Comparison of ENCODE assay signal across 1 cellular context in the genomic region with DNA sequence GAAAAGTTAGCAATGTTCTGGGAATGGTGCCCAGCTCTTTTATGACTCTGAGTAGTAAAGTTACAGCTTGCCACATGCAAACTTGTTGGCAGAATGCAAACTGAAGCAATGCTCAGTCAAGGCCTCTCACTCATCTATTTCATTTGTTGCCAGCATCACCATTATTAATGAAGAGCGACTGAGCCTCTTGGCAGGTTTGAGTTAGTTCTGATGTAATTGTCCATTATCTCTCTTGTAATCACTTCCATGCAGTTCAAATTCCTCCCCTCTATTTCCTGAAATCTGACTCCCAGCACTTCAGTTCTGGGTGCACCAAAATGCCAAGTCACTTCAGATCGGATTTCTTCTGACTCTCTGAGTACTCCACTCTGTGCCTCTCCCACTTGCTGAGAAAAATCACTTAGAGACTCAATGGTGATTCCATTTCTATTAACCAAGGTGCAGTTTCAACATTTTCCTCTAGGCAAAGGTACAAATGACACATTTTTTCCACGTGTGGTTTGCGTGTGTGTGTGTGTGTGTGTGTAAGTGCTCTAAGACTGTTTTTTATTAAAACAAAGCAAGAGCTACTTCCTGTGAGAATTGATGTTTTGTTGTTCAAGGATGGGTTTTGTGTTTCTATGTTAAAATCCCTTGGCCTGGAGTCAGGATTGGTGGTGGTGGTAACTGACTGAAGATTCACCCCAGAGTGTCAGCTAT.
A peak's percentile ranks its signal among the peaks of the same experiment; 100 is the strongest.
TF ChIP-seq lines count a peak whose summit lies in the region.

No MANE protein-coding gene starts in this region.

TF ChIP-seq in K562, 482 proteins besides CTCF, POLR2A, EP300 and RAD21 (continued from another document):
- no peak for TF ChIP-seq KDM5B (IDR thresholded peaks at IDR 0.05; ENCODE audit: insufficient replicate concordance, low read depth, low read length)
- peak in 1 of 2 experiments; percentile 94; a peak in 2 of 4 replicates for TF ChIP-seq RCOR1 (IDR thresholded peaks at IDR 0.05; ENCODE audit: borderline replicate concordance in 1 of 2, low read depth in 2 of 2, low read length in 2 of 2)
- TF ChIP-seq CEBPG (CRISPR knock-in tag; IDR thresholded peaks at IDR 0.05), result no peak
- peak; percentile 42 to 56; a peak in 3 of 4 replicates for TF ChIP-seq CEBPG (tag; conservative IDR thresholded peaks at IDR 0.05 in 1 of 2, IDR thresholded peaks at IDR 0.05 in 1 of 2)
- TF ChIP-seq PRMT5 (CRISPR knock-in tag; IDR thresholded peaks at IDR 0.05), result no peak
- TF ChIP-seq CREB1 (IDR thresholded peaks at IDR 0.05), result no peak
- TF ChIP-seq CREB1 (CRISPR knock-in tag; IDR thresholded peaks at IDR 0.05), result no peak
- no peak for TF ChIP-seq GABPB2 (CRISPR knock-in tag; conservative IDR thresholded peaks at IDR 0.05)
- TF ChIP-seq, protein P1, sequence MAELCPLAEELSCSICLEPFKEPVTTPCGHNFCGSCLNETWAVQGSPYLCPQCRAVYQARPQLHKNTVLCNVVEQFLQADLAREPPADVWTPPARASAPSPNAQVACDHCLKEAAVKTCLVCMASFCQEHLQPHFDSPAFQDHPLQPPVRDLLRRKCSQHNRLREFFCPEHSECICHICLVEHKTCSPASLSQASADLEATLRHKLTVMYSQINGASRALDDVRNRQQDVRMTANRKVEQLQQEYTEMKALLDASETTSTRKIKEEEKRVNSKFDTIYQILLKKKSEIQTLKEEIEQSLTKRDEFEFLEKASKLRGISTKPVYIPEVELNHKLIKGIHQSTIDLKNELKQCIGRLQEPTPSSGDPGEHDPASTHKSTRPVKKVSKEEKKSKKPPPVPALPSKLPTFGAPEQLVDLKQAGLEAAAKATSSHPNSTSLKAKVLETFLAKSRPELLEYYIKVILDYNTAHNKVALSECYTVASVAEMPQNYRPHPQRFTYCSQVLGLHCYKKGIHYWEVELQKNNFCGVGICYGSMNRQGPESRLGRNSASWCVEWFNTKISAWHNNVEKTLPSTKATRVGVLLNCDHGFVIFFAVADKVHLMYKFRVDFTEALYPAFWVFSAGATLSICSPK (IDR thresholded peaks at IDR 0.05; ENCODE audit: borderline replicate concordance), result no peak
- TF ChIP-seq, protein P2, sequence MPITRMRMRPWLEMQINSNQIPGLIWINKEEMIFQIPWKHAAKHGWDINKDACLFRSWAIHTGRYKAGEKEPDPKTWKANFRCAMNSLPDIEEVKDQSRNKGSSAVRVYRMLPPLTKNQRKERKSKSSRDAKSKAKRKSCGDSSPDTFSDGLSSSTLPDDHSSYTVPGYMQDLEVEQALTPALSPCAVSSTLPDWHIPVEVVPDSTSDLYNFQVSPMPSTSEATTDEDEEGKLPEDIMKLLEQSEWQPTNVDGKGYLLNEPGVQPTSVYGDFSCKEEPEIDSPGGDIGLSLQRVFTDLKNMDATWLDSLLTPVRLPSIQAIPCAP (CRISPR knock-in tag; IDR thresholded peaks at IDR 0.05; ENCODE audit: borderline replicate concordance), result no peak
- no peak for TF ChIP-seq CHCHD3 (CRISPR knock-in tag; IDR thresholded peaks at IDR 0.05)
- TF ChIP-seq, protein P3, sequence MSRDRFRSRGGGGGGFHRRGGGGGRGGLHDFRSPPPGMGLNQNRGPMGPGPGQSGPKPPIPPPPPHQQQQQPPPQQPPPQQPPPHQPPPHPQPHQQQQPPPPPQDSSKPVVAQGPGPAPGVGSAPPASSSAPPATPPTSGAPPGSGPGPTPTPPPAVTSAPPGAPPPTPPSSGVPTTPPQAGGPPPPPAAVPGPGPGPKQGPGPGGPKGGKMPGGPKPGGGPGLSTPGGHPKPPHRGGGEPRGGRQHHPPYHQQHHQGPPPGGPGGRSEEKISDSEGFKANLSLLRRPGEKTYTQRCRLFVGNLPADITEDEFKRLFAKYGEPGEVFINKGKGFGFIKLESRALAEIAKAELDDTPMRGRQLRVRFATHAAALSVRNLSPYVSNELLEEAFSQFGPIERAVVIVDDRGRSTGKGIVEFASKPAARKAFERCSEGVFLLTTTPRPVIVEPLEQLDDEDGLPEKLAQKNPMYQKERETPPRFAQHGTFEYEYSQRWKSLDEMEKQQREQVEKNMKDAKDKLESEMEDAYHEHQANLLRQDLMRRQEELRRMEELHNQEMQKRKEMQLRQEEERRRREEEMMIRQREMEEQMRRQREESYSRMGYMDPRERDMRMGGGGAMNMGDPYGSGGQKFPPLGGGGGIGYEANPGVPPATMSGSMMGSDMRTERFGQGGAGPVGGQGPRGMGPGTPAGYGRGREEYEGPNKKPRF (IDR thresholded peaks at IDR 0.05; ENCODE audit: low read depth, low read length), result no peak
- TF ChIP-seq NRF1 (conservative IDR thresholded peaks at IDR 0.05 in 1 of 2, IDR thresholded peaks at IDR 0.05 in 1 of 2), result no peak
- TF ChIP-seq ZNF436 (CRISPR knock-in tag; IDR thresholded peaks at IDR 0.05), result no peak
- no peak for TF ChIP-seq ZNF318 (IDR thresholded peaks at IDR 0.05; ENCODE audit: borderline replicate concordance in 1 of 2, low read depth in 1 of 2)
- TF ChIP-seq CREB3L1 (IDR thresholded peaks at IDR 0.05; ENCODE audit: borderline replicate concordance, low read depth), result no peak
- no peak for TF ChIP-seq NR1H2 (CRISPR knock-in tag; IDR thresholded peaks at IDR 0.05)
- TF ChIP-seq MEIS2 (IDR thresholded peaks at IDR 0.05; ENCODE audit: partially characterized antibody), result peak; percentile 64
- no peak for TF ChIP-seq SETDB1 (IDR thresholded peaks at IDR 0.05; ENCODE audit: low read length)
- TF ChIP-seq ZNF696 (CRISPR knock-in tag; conservative IDR thresholded peaks at IDR 0.05), result no peak
- TF ChIP-seq TCF7 (IDR thresholded peaks at IDR 0.05; ENCODE audit: borderline replicate concordance), result no peak
- TF ChIP-seq, protein P4, sequence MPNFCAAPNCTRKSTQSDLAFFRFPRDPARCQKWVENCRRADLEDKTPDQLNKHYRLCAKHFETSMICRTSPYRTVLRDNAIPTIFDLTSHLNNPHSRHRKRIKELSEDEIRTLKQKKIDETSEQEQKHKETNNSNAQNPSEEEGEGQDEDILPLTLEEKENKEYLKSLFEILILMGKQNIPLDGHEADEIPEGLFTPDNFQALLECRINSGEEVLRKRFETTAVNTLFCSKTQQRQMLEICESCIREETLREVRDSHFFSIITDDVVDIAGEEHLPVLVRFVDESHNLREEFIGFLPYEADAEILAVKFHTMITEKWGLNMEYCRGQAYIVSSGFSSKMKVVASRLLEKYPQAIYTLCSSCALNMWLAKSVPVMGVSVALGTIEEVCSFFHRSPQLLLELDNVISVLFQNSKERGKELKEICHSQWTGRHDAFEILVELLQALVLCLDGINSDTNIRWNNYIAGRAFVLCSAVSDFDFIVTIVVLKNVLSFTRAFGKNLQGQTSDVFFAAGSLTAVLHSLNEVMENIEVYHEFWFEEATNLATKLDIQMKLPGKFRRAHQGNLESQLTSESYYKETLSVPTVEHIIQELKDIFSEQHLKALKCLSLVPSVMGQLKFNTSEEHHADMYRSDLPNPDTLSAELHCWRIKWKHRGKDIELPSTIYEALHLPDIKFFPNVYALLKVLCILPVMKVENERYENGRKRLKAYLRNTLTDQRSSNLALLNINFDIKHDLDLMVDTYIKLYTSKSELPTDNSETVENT (CRISPR knock-in tag; IDR thresholded peaks at IDR 0.05), result no peak
- TF ChIP-seq SPI1 (IDR thresholded peaks at IDR 0.05; ENCODE audit: borderline replicate concordance, low read depth, low read length), result no peak
- TF ChIP-seq, protein P5, sequence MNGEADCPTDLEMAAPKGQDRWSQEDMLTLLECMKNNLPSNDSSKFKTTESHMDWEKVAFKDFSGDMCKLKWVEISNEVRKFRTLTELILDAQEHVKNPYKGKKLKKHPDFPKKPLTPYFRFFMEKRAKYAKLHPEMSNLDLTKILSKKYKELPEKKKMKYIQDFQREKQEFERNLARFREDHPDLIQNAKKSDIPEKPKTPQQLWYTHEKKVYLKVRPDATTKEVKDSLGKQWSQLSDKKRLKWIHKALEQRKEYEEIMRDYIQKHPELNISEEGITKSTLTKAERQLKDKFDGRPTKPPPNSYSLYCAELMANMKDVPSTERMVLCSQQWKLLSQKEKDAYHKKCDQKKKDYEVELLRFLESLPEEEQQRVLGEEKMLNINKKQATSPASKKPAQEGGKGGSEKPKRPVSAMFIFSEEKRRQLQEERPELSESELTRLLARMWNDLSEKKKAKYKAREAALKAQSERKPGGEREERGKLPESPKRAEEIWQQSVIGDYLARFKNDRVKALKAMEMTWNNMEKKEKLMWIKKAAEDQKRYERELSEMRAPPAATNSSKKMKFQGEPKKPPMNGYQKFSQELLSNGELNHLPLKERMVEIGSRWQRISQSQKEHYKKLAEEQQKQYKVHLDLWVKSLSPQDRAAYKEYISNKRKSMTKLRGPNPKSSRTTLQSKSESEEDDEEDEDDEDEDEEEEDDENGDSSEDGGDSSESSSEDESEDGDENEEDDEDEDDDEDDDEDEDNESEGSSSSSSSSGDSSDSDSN (IDR thresholded peaks at IDR 0.05; ENCODE audit: borderline replicate concordance in 1 of 2, low read depth in 2 of 2, low read length in 2 of 2), result no peak
- peak; percentile 62; the same call in 1 of the 2 replicates for TF ChIP-seq JUND (IDR thresholded peaks at IDR 0.05; ENCODE audit: borderline replicate concordance, low read depth, low read length)
- TF ChIP-seq JUND (tag; IDR thresholded peaks at IDR 0.05; ENCODE audit: borderline replicate concordance, low read depth, low read length), result peak; percentile 45; the same call in 1 of the 3 replicates
- no peak for TF ChIP-seq RAD51 (IDR thresholded peaks at IDR 0.05; ENCODE audit: borderline replicate concordance, low read depth)
- TF ChIP-seq NUFIP1 (IDR thresholded peaks at IDR 0.05; ENCODE audit: partially characterized antibody), result no peak
- TF ChIP-seq ZFX (CRISPR knock-in tag; IDR thresholded peaks at IDR 0.05), result no peak
- TF ChIP-seq NFRKB (IDR thresholded peaks at IDR 0.05; ENCODE audit: low read depth), result no peak
- 0 out of 2 replicates have a peak, but pooled peaks have one; percentile 23 for TF ChIP-seq POLR2H (tag; IDR thresholded peaks at IDR 0.05; ENCODE audit: low read depth)
- no peak for TF ChIP-seq POLR2B (IDR thresholded peaks at IDR 0.05; ENCODE audit: low read depth, partially characterized antibody)
- no peak for TF ChIP-seq ZBTB7A (IDR thresholded peaks at IDR 0.05; ENCODE audit: borderline replicate concordance, control insufficient read depth, low read depth, low read length)
- TF ChIP-seq SMARCE1 (IDR thresholded peaks at IDR 0.05), result no peak; the same call in 1 of the 2 replicates
- no peak for TF ChIP-seq RBM15 (IDR thresholded peaks at IDR 0.05; ENCODE audit: insufficient read depth, low read length)
- peak; percentile 70; the same call in 1 of the 2 replicates for TF ChIP-seq TEAD4 (IDR thresholded peaks at IDR 0.05; ENCODE audit: low read length)
- no peak for TF ChIP-seq TEAD4 (CRISPR knock-in tag; IDR thresholded peaks at IDR 0.05; ENCODE audit: borderline replicate concordance)
- no peak for TF ChIP-seq NR2C1 (IDR thresholded peaks at IDR 0.05)
- TF ChIP-seq NR2C1 (tag; IDR thresholded peaks at IDR 0.05), result no peak
- TF ChIP-seq MAFK (IDR thresholded peaks at IDR 0.05; ENCODE audit: low read length), result peak; percentile 74
